In the genomic region with DNA sequence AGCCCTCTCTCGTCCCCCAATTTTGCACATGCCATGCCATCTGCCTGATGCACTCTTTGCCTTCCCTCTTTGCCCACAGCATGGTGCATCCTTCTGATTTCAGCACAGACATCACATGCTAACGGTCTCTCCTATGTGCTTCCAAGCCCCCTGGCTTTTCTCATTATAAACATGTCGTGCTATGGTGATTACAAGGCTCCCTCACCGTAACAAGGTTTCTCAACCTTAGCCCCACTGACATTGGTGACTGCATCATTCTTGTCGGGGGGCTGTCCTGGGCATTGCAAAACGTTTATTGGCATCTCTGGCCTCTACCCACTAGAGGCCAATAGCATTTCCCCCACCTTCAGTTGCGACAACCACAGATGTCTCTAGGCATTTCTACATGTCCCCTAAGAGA, we compare ENCODE assay signal across 31 cellular contexts.
"Had no signal": no experiment of that assay in that cellular context is flagged by ENCODE, and none has a peak within 500 bp of the region (broad histone marks: within the 10 kb centered on the region; RNA-seq: fewer than 3 reads in every experiment).

No MANE protein-coding gene starts in this region.

- H3K36me3 Mint-ChIP-seq: activated naive CD8-positive, alpha-beta T cell treated with anti-CD3 and anti-CD28 coated beads, Interleukin-2, amount 10 ng/mL, durations not matched to agents 7 days and 5 days; immature natural killer cell; stimulated activated effector memory CD8-positive, alpha-beta T cell treated with anti-CD3 and anti-CD28 coated beads, Interleukin-12 subunit alpha, Interleukin-12 subunit beta, amount 100 ng/mL, for 72 hours had no signal

- H3K4me3 ChIP-seq: ascending aorta, heart left ventricle, pancreas, psoas muscle, sigmoid colon, upper lobe of left lung had no signal

- H3K27ac Mint-ChIP-seq: activated CD4-positive, alpha-beta T cell treated with anti-CD3 and anti-CD28 coated beads for 36 hours; activated naive CD8-positive, alpha-beta T cell treated with anti-CD3 and anti-CD28 coated beads, Interleukin-2, amount 10 ng/mL, durations not matched to agents 7 days and 5 days; effector memory CD8-positive, alpha-beta T cell; immature natural killer cell; naive thymus-derived CD4-positive, alpha-beta T cell; stimulated activated effector memory CD8-positive, alpha-beta T cell treated with anti-CD3 and anti-CD28 coated beads, Interleukin-12 subunit alpha, Interleukin-12 subunit beta, amount 100 ng/mL, for 72 hours; T-helper 2 cell treated with Interferon-gamma antibody and Interleukin-4, amounts not matched to agents 5 μg/mL and 100 μg/mL, for 36 hours had no signal

- ATAC-seq: activated CD4-positive, alpha-beta T cell treated with anti-CD3 and anti-CD28 coated beads for 36 hours; effector memory CD8-positive, alpha-beta T cell; foreskin keratinocyte; heart left ventricle; left colon; naive thymus-derived CD4-positive, alpha-beta T cell; pancreas; psoas muscle; stimulated activated effector memory CD8-positive, alpha-beta T cell treated with anti-CD3 and anti-CD28 coated beads, Interleukin-12 subunit alpha, Interleukin-12 subunit beta, amount 100 ng/mL, for 72 hours; stimulated activated naive CD8-positive, alpha-beta T cell treated with anti-CD3 and anti-CD28 coated beads, Interleukin-15, amount 100 ng/mL, for 72 hours had no signal

- H3K27me3 ChIP-seq: ascending aorta, pancreas, sigmoid colon, upper lobe of left lung had no signal

- H3K27me3 Mint-ChIP-seq: activated naive CD8-positive, alpha-beta T cell treated with anti-CD3 and anti-CD28 coated beads, Interleukin-2, amount 10 ng/mL, durations not matched to agents 7 days and 5 days had no signal

- H3K36me3 ChIP-seq: ascending aorta, brain microvascular endothelial cell, heart left ventricle, pancreas, sigmoid colon, upper lobe of left lung had no signal

- H3K4me3 Mint-ChIP-seq: activated CD4-positive, alpha-beta T cell treated with anti-CD3 and anti-CD28 coated beads for 36 hours; activated naive CD8-positive, alpha-beta T cell treated with anti-CD3 and anti-CD28 coated beads, Interleukin-2, amount 10 ng/mL, durations not matched to agents 7 days and 5 days; effector memory CD8-positive, alpha-beta T cell; immature natural killer cell; naive thymus-derived CD4-positive, alpha-beta T cell; stimulated activated effector memory CD8-positive, alpha-beta T cell treated with anti-CD3 and anti-CD28 coated beads, Interleukin-12 subunit alpha, Interleukin-12 subunit beta, amount 100 ng/mL, for 72 hours; stimulated activated naive CD8-positive, alpha-beta T cell treated with anti-CD3 and anti-CD28 coated beads, Interleukin-15, amount 100 ng/mL, for 72 hours; T-helper 2 cell treated with Interferon-gamma antibody and Interleukin-4, amounts not matched to agents 5 μg/mL and 100 μg/mL, for 36 hours had no signal

- H3K27ac ChIP-seq: ascending aorta, brain microvascular endothelial cell, foreskin keratinocyte, heart left ventricle, pancreas, psoas muscle, sigmoid colon, upper lobe of left lung had no signal

- FAIRE-seq: endothelial cell of umbilical vein, kidney, pancreas, small intestine had no signal

- H3K4me1 ChIP-seq: ascending aorta, heart left ventricle, pancreas, psoas muscle, sigmoid colon, upper lobe of left lung had no signal

- DNase-seq: activated CD4-positive, alpha-beta T cell treated with anti-CD3 and anti-CD28 coated beads for 36 hours; activated CD4-positive, alpha-beta T cell treated with anti-CD3 and anti-CD28 coated beads, Interleukin-2, amount 50 U/mL, for 4 hours; activated CD4-positive, CD25-positive, alpha-beta regulatory T cell; activated effector memory CD4-positive, alpha-beta T cell treated with Interleukin-2 at 50 U/mL for 16 hours; activated naive CD4-positive, alpha-beta T cell treated with Interleukin-2 at 50 U/mL for 16 hours; activated naive CD8-positive, alpha-beta T cell treated with anti-CD3 and anti-CD28 coated beads, Interleukin-2, amount 10 ng/mL, durations not matched to agents 7 days and 5 days; activated T-cell treated with anti-CD3 and anti-CD28 coated beads for 4 hours; brain microvascular endothelial cell; cortex of kidney; effector memory CD8-positive, alpha-beta T cell; foreskin keratinocyte; heart left ventricle; hypothalamus; immature natural killer cell; kidney; left colon; midbrain; naive thymus-derived CD4-positive, alpha-beta T cell; nucleus accumbens; pancreas; psoas muscle; sigmoid colon; small intestine; stimulated activated CD4-positive, alpha-beta T cell treated with anti-CD3 and anti-CD28 coated beads, Interleukin-4, amount 100 ng/mL, for 24 hours; stimulated activated naive CD8-positive, alpha-beta T cell treated with anti-CD3 and anti-CD28 coated beads, Interleukin-15, amount 100 ng/mL, for 72 hours; substantia nigra; upper lobe of left lung had no signal

- H3K4me1 Mint-ChIP-seq: activated CD4-positive, alpha-beta T cell treated with anti-CD3 and anti-CD28 coated beads for 36 hours; activated naive CD8-positive, alpha-beta T cell treated with anti-CD3 and anti-CD28 coated beads, Interleukin-2, amount 10 ng/mL, durations not matched to agents 7 days and 5 days; immature natural killer cell; naive thymus-derived CD4-positive, alpha-beta T cell; stimulated activated effector memory CD8-positive, alpha-beta T cell treated with anti-CD3 and anti-CD28 coated beads, Interleukin-12 subunit alpha, Interleukin-12 subunit beta, amount 100 ng/mL, for 72 hours; stimulated activated naive CD8-positive, alpha-beta T cell treated with anti-CD3 and anti-CD28 coated beads, Interleukin-15, amount 100 ng/mL, for 72 hours had no signal
